In genomic region chr1:74689800-74690696, GRCh38 we compare ENCODE assay signal across 8 cellular contexts. TPM values are rescaled to one million over a fixed set of nuclear protein-coding genes. Genes with fewer than 3 reads are reported as not detected.
DNase-seq lines count a peak whose midpoint lies in the region; ATAC-seq lines count a peak whose summit lies in the region.

No MANE protein-coding gene starts in this region.

- H3K27ac Mint-ChIP-seq in stimulated activated effector memory CD8-positive, alpha-beta T cell treated with anti-CD3 and anti-CD28 coated beads, Interleukin-12 subunit alpha, Interleukin-12 subunit beta, amount 100 ng/mL, for 72 hours = no peak overlapping the region

- intact Hi-C loops in left colon (cut with DNase I, micrococcal nuclease) = no loop called here

- H3K36me3 Mint-ChIP-seq in stimulated activated effector memory CD8-positive, alpha-beta T cell treated with anti-CD3 and anti-CD28 coated beads, Interleukin-12 subunit alpha, Interleukin-12 subunit beta, amount 100 ng/mL, for 72 hours = no peaks in the 10 kb centered on the region

- DNase-seq in NCI-H187 (lab: John Stamatoyannopoulos, UW) (peak; percentile 10 to 18), NCI-H187 treated with DMSO at 0.1 percent for 48 hours (lab: John Stamatoyannopoulos, UW) (no peak), M059J (ENCODE audit: low read depth) (peak; percentile 62), SHP77 (lab: John Stamatoyannopoulos, UW) (peak; percentile 53 to 61), brain pericyte (ENCODE audit: low read depth, low spot score) (peak; percentile 29), left colon (peak in 1 of 2 donors; percentile 13)
- peak; percentile 30 to 62 for DNase-seq in stimulated activated effector memory CD8-positive, alpha-beta T cell treated with anti-CD3 and anti-CD28 coated beads, Interleukin-12 subunit alpha, Interleukin-12 subunit beta, amount 100 ng/mL, for 72 hours (ENCODE audit: low spot score in 2 of 2)

- no peak overlapping the region for H3K4me3 Mint-ChIP-seq in stimulated activated effector memory CD8-positive, alpha-beta T cell treated with anti-CD3 and anti-CD28 coated beads, Interleukin-12 subunit alpha, Interleukin-12 subunit beta, amount 100 ng/mL, for 72 hours

- H3K4me1 Mint-ChIP-seq in stimulated activated effector memory CD8-positive, alpha-beta T cell treated with anti-CD3 and anti-CD28 coated beads, Interleukin-12 subunit alpha, Interleukin-12 subunit beta, amount 100 ng/mL, for 72 hours = no peaks in the 10 kb centered on the region

- H3K9me3 Mint-ChIP-seq in stimulated activated effector memory CD8-positive, alpha-beta T cell treated with anti-CD3 and anti-CD28 coated beads, Interleukin-12 subunit alpha, Interleukin-12 subunit beta, amount 100 ng/mL, for 72 hours = no peaks in the 10 kb centered on the region

- ATAC-seq in GM21447 (IDR thresholded peaks at IDR 0.05; ENCODE audit: unreplicated experiment) = peak; percentile 77
- ATAC-seq in left colon = peak; percentile 43
- ATAC-seq in stimulated activated effector memory CD8-positive, alpha-beta T cell treated with anti-CD3 and anti-CD28 coated beads, Interleukin-12 subunit alpha, Interleukin-12 subunit beta, amount 100 ng/mL, for 72 hours = no peak

RNA-seq across cellular contexts. Expression of gene ERICH3, which starts 16.5 kb away (rescaled TPM):
- not detected in 2 replicates for total RNA-seq in M059J (2014; rRNA removed; shearing (Covaris generic))
- under 1 TPM in 1 of 2 donors, not detected in 1; 0.11 TPM for total RNA-seq in left colon

RNA-seq across cellular contexts. Expression of gene CRYZ, which starts 42.8 kb away (rescaled TPM):
- total RNA-seq in M059J (2014; rRNA removed; shearing (Covaris generic)) = 58.6 and 72.8 TPM in 2 replicates
- total RNA-seq in left colon = 10 to 100 TPM in 1 of 2 donors, 1 to 10 TPM in 1; 8.1 to 27.0 TPM

RNA-seq across cellular contexts. Expression of gene TYW3, which starts 42.9 kb away (rescaled TPM):
- 11.3 and 17.1 TPM in 2 replicates for total RNA-seq in M059J (2014; rRNA removed; shearing (Covaris generic))
- 10 to 100 TPM in 1 of 2 donors, 1 to 10 TPM in 1; 8.2 to 11.8 TPM for total RNA-seq in left colon
